In the genomic region with DNA sequence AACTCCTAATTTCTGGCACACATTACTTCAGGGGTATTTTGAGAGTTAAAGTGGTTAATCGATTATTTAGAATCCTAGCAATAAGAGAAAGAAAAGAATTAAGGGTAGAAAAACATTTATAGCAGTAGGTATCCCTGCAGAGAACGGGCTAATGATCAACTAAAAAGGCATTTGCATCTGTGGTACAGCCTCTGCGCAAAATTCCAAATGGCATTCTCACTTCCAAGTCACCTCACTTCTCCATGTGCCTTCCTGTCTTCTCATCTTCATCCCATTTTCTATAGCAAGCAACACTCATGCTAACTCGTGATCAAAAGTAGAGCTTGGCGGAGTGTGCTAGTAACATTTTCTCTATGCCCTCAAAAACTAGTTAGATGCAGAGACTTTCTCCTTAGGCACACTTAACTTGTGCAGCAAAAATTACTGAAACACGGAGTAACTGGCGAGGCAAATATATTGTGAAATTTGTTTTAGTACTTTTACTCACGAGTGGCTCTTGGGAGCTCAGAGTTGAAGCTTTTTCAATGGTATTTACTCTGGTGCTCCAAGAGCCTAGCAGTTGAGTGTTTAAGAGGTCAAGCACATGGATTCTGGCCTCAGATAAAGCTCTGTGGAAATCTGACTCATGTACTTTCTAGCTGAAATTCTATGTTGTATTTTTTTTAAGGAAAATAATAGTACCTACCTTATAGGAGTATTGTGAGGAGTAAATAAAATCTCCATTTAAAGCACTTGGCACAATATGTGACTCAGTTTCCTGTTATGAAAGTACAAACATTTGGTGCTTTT, we compare ENCODE assay signal across 15 cellular contexts.
DNase-seq lines count a peak whose midpoint lies in the region; ATAC-seq and TF ChIP-seq lines count a peak whose summit lies in the region.
"Had no signal": no experiment of that assay in that cellular context is flagged by ENCODE, and none has a peak within 500 bp of the region (broad histone marks: within the 10 kb centered on the region; RNA-seq: fewer than 3 reads in every experiment).

No MANE protein-coding gene starts in this region.

- ATAC-seq in Right ventricle myocardium superior (ENCODE audit: poor library complexity) (no peak), HG02798 (IDR thresholded peaks at IDR 0.05; ENCODE audit: poor library complexity, unreplicated experiment) (no peak)
- ATAC-seq: natural killer cell treated with Interleukin-12 subunit alpha and Interleukin-12 subunit beta and Interleukin-15 and Interleukin-18, amount 100 ng/mL, for 72 hours had no signal

- intact Hi-C loops in A673 (cut with micrococcal nuclease; ENCODE audit: unreplicated experiment), result no loop called here
- intact Hi-C loops in Right ventricle myocardium superior (cut with DNase I), result no loop called here

- no TSS peak for BruUV-seq in A673 (replicated peaks; lab: Mats Ljungman, UMichigan)

- H2AFZ ChIP-seq in osteoblast (ENCODE audit: low read length), result no peak overlapping the region

- H3K9me3 ChIP-seq in adipocyte (ENCODE audit: control insufficient read depth, low read length), result no peaks in the 10 kb centered on the region
- no peaks in the 10 kb centered on the region for H3K9me3 ChIP-seq in osteoblast (ENCODE audit: low read depth, low read length)
- no peaks in the 10 kb centered on the region for H3K9me3 ChIP-seq in A673 (ENCODE audit: low read depth, low read length, poor library complexity, severe bottlenecking)

- H3K4me2 ChIP-seq in osteoblast (ENCODE audit: insufficient read depth, low read length), result peak overlapping the region; percentile 21

- H3K79me2 ChIP-seq in osteoblast (ENCODE audit: insufficient read depth, low read length), result peaks cover 40% of the 10 kb centered on the region

- POLR2A ChIA-PET in A673 (lab: Charles Lee; ENCODE audit: low non-redundant PET), result no interaction called here

- DNase-seq in DMS79 (lab: John Stamatoyannopoulos, UW), result peak; percentile 52
- DNase-seq in adipocyte (ENCODE audit: low read depth), result peak; percentile 28
- peak; percentile 63 for DNase-seq in glomerular endothelial cell (ENCODE audit: extremely low read depth, low read depth, low spot score)
- peak; percentile 64 for DNase-seq in osteoblast (ENCODE audit: insufficient read length, low spot score, missing footprints)
- no peak for DNase-seq in putamen (ENCODE audit: low spot score)
- no peak for DNase-seq in A673 (ENCODE audit: low spot score)
- no peak for DNase-seq in Right ventricle myocardium superior
- DNase-seq: activated CD4-positive, alpha-beta T cell treated with anti-CD3 and anti-CD28 coated beads, Interleukin-2, amount 10 ng/mL, durations not matched to agents 7 days and 5 days; activated T-cell treated with anti-CD3 and anti-CD28 coated beads for 4 hours; CD4-positive, alpha-beta memory T cell; mesendoderm; NCI-H146 had no signal

- TF ChIP-seq CTCF in osteoblast (IDR thresholded peaks at IDR 0.05; ENCODE audit: extremely low read depth, low read depth, low read length), result no peak
- no peak for TF ChIP-seq CTCF in A673 (conservative IDR thresholded peaks at IDR 0.05; ENCODE audit: low read depth, low read length)

- CTCF ChIA-PET in A673 (lab: Charles Lee), result no interaction called here

- H3K27ac ChIP-seq in osteoblast (ENCODE audit: low read depth, low read length), result peak overlapping the region; percentile 1
- H3K27ac ChIP-seq in A673 (ENCODE audit: low read depth, low read length, poor library complexity, severe bottlenecking), result no peak overlapping the region
- H3K27ac ChIP-seq: cardiac muscle cell had no signal

- H3K4me3 ChIP-seq in adipocyte (ENCODE audit: low read length) (peak overlapping the region; percentile 54), osteoblast (ENCODE audit: insufficient read depth, low read length) (no peak overlapping the region), A673 (ENCODE audit: low read depth, low read length, poor library complexity, severe bottlenecking) (no peak overlapping the region)
- H3K4me3 ChIP-seq: cardiac muscle cell had no signal

- no peaks in the 10 kb centered on the region for H3K36me3 ChIP-seq in adipocyte (ENCODE audit: control insufficient read depth, insufficient read depth, low read length, severe bottlenecking)
- H3K36me3 ChIP-seq in osteoblast (ENCODE audit: insufficient read depth, low read length), result peaks cover 33% of the 10 kb centered on the region
- H3K36me3 ChIP-seq in A673 (ENCODE audit: insufficient read depth, low read length, poor library complexity, severe bottlenecking), result no peaks in the 10 kb centered on the region
- H3K36me3 ChIP-seq: cardiac muscle cell had no signal

- H4K20me1 ChIP-seq in osteoblast (ENCODE audit: insufficient read depth, low read length), result no peaks in the 10 kb centered on the region

- H3K9ac ChIP-seq in adipocyte (ENCODE audit: low read length), result no peak overlapping the region

- H3K27me3 ChIP-seq in adipocyte (replicated peaks; ENCODE audit: control insufficient read depth, insufficient read depth, low read length) (no peaks in the 10 kb centered on the region), osteoblast (ENCODE audit: insufficient read depth, low read length) (no peaks in the 10 kb centered on the region), A673 (replicated peaks; ENCODE audit: insufficient read depth, low read depth, low read length, poor library complexity) (no peaks in the 10 kb centered on the region)
- H3K27me3 ChIP-seq: cardiac muscle cell had no signal

- peaks cover 44% of the 10 kb centered on the region for H3K4me1 ChIP-seq in adipocyte (ENCODE audit: control insufficient read depth, insufficient read depth, low read length)
- H3K4me1 ChIP-seq in osteoblast (ENCODE audit: insufficient read depth, low read length), result peaks cover 30% of the 10 kb centered on the region
- H3K4me1 ChIP-seq in A673 (ENCODE audit: insufficient read depth, low read length, poor library complexity, severe bottlenecking), result no peaks in the 10 kb centered on the region

Comparison
In these comparisons a context has a peak if more than half of its experiments do, and no peak if none do; other contexts are left out.
1. DNase-seq: peak in DMS79 (single experiment), adipocyte (single experiment), glomerular endothelial cell (single experiment) and osteoblast (single experiment); none in putamen (single experiment), A673 (single experiment) and Right ventricle myocardium superior (single experiment).